In the genomic region with DNA sequence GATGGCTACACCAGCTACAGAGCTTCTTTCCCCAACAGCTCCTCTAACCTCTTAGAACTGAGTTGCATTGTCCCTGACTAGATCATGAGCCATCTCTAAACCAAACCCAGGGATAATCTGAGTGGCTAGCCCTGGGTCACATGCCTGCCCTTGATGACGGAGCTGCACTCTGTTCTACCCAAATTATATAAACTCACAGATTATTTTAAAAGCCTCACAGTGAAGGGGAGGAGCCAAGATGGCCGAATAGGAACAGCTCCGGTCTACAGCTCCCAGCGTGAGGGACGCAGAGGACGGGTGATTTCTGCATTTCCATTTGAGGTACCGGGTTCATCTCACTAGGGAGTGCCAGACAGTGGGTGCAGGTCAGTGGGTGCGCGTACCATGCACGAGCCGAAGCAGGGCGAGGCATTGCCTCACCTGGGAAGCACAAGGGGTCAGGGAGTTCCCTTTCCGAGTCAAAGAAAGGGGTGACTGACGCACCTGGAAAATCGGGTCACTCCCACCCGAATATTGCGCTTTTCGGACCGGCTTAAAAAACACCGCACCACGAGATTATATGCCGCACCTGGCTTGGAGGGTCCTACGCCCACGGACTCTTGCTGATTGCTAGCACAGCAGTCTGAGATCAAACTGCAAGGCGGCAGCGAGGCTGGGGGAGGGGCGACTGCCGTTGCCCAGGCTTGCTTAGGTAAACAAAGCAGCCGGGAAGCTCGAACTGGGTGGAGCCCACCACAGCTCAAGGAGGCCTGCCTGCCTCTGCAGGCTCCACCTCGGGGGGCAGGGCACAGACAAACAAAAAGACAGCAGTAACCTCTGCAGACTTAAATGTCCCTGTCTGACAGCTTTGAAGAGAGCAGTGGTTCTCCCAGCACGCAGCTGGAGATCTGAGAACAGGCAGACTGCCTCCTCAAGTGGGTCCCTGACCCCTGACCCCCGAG, we compare ENCODE assay signal across 2 cellular contexts.
A peak's percentile ranks its signal among the peaks of the same experiment; 100 is the strongest.
TF ChIP-seq lines count a peak whose summit lies in the region.

No MANE protein-coding gene starts in this region.

TF ChIP-seq in HEK293, 187 proteins besides CTCF, POLR2A, EP300 and RAD21:
- TF ChIP-seq GLIS1 (tag by site-specific recombination; IDR thresholded peaks at IDR 0.05) (0 out of 2 replicates have a peak, but pooled peaks have one; percentile 19), ZIC2 (tag by site-specific recombination; IDR thresholded peaks at IDR 0.05) (peak; percentile 21; the same call in 1 of the 2 replicates), SETDB1 (IDR thresholded peaks at IDR 0.05; ENCODE audit: insufficient read length, low read length) (peak; percentile 73)

TF ChIP-seq in H1, 55 proteins besides CTCF, POLR2A, EP300 and RAD21:
- TF ChIP-seq YY1 (IDR thresholded peaks at IDR 0.05; ENCODE audit: low read depth, low read length): 0 out of 2 replicates have a peak, but pooled peaks have one; percentile 26
- TF ChIP-seq EGR1 (IDR thresholded peaks at IDR 0.05; ENCODE audit: borderline replicate concordance, low read depth, low read length): 0 out of 2 replicates have a peak, but pooled peaks have one; percentile 34
